ENCODE assay signal across 2 cellular contexts in the genomic region with DNA sequence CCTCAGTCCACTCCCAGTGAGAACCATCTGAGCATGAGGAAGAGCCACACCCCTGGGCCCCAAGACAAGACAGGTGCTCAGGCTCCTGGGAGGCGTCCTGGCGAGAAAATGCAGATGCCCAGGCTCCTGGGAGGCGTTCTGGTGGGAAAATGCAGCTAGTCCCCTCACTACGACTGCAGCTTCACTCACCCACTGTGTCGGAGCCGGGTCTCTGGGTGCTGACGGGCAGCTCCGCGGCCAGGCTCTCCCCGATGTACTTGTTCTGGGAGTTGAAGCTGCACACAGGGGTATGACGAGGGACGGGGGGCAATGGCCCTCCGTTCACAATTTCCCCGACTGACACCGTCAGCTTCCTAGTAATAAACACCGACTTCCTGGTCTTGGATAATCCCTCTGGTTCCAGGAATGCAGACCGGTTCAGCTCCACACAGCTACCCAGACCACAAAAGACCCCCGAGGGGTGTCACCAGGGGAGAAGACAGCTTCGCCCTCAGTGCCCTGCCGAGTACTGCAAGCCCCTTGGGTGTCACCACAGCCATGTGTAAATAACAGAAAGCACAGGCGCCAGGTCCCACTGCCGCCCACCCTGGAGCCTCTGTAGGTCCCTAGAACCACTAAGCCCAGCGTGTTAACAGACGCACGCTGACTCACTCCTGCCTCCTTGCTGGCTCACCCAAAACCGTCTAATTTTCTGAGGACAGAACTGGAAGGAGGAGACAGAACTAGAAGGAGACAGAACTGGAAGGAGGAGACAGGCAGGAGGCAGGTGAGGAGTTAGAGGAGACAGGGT.
TF ChIP-seq lines count a peak whose summit lies in the region.

No MANE protein-coding gene starts in this region.

TF ChIP-seq in liver, 16 proteins besides CTCF, POLR2A, EP300 and RAD21:
- TF ChIP-seq, protein P1, sequence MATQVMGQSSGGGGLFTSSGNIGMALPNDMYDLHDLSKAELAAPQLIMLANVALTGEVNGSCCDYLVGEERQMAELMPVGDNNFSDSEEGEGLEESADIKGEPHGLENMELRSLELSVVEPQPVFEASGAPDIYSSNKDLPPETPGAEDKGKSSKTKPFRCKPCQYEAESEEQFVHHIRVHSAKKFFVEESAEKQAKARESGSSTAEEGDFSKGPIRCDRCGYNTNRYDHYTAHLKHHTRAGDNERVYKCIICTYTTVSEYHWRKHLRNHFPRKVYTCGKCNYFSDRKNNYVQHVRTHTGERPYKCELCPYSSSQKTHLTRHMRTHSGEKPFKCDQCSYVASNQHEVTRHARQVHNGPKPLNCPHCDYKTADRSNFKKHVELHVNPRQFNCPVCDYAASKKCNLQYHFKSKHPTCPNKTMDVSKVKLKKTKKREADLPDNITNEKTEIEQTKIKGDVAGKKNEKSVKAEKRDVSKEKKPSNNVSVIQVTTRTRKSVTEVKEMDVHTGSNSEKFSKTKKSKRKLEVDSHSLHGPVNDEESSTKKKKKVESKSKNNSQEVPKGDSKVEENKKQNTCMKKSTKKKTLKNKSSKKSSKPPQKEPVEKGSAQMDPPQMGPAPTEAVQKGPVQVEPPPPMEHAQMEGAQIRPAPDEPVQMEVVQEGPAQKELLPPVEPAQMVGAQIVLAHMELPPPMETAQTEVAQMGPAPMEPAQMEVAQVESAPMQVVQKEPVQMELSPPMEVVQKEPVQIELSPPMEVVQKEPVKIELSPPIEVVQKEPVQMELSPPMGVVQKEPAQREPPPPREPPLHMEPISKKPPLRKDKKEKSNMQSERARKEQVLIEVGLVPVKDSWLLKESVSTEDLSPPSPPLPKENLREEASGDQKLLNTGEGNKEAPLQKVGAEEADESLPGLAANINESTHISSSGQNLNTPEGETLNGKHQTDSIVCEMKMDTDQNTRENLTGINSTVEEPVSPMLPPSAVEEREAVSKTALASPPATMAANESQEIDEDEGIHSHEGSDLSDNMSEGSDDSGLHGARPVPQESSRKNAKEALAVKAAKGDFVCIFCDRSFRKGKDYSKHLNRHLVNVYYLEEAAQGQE (IDR thresholded peaks at IDR 0.05), result no peak
- TF ChIP-seq RXRA (IDR thresholded peaks at IDR 0.05), result peak; percentile 60 to 63
TF ChIP-seq in liver: peak in this region for 1.

TF ChIP-seq in HepG2, 621 proteins besides CTCF, POLR2A, EP300 and RAD21:
- TF ChIP-seq ZC3H4 (CRISPR knock-in tag; IDR thresholded peaks at IDR 0.05; ENCODE audit: borderline replicate concordance) (no peak), KLF9 (CRISPR knock-in tag; IDR thresholded peaks at IDR 0.05; ENCODE audit: low read depth) (no peak), ARID2 (CRISPR knock-in tag; IDR thresholded peaks at IDR 0.05; ENCODE audit: borderline replicate concordance) (no peak), SPEN (CRISPR knock-in tag; IDR thresholded peaks at IDR 0.05; ENCODE audit: low read depth) (no peak), BCL6 (CRISPR knock-in tag; IDR thresholded peaks at IDR 0.05) (no peak), TEAD3 (CRISPR knock-in tag; optimal IDR thresholded peaks at IDR 0.05; ENCODE audit: borderline replicate concordance) (no peak), ZNF619 (CRISPR knock-in tag; IDR thresholded peaks at IDR 0.05) (no peak), ZNF678 (CRISPR knock-in tag; IDR thresholded peaks at IDR 0.05) (no peak), SALL1 (CRISPR knock-in tag; IDR thresholded peaks at IDR 0.05) (no peak), KLF6 (CRISPR knock-in tag; IDR thresholded peaks at IDR 0.05) (no peak), ZNF569 (CRISPR knock-in tag; IDR thresholded peaks at IDR 0.05; ENCODE audit: borderline replicate concordance) (no peak)
- TF ChIP-seq, protein P2, sequence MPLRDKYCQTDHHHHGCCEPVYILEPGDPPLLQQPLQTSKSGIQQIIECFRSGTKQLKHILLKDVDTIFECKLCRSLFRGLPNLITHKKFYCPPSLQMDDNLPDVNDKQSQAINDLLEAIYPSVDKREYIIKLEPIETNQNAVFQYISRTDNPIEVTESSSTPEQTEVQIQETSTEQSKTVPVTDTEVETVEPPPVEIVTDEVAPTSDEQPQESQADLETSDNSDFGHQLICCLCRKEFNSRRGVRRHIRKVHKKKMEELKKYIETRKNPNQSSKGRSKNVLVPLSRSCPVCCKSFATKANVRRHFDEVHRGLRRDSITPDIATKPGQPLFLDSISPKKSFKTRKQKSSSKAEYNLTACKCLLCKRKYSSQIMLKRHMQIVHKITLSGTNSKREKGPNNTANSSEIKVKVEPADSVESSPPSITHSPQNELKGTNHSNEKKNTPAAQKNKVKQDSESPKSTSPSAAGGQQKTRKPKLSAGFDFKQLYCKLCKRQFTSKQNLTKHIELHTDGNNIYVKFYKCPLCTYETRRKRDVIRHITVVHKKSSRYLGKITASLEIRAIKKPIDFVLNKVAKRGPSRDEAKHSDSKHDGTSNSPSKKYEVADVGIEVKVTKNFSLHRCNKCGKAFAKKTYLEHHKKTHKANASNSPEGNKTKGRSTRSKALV (CRISPR knock-in tag; IDR thresholded peaks at IDR 0.05), result no peak
- TF ChIP-seq, protein P3, sequence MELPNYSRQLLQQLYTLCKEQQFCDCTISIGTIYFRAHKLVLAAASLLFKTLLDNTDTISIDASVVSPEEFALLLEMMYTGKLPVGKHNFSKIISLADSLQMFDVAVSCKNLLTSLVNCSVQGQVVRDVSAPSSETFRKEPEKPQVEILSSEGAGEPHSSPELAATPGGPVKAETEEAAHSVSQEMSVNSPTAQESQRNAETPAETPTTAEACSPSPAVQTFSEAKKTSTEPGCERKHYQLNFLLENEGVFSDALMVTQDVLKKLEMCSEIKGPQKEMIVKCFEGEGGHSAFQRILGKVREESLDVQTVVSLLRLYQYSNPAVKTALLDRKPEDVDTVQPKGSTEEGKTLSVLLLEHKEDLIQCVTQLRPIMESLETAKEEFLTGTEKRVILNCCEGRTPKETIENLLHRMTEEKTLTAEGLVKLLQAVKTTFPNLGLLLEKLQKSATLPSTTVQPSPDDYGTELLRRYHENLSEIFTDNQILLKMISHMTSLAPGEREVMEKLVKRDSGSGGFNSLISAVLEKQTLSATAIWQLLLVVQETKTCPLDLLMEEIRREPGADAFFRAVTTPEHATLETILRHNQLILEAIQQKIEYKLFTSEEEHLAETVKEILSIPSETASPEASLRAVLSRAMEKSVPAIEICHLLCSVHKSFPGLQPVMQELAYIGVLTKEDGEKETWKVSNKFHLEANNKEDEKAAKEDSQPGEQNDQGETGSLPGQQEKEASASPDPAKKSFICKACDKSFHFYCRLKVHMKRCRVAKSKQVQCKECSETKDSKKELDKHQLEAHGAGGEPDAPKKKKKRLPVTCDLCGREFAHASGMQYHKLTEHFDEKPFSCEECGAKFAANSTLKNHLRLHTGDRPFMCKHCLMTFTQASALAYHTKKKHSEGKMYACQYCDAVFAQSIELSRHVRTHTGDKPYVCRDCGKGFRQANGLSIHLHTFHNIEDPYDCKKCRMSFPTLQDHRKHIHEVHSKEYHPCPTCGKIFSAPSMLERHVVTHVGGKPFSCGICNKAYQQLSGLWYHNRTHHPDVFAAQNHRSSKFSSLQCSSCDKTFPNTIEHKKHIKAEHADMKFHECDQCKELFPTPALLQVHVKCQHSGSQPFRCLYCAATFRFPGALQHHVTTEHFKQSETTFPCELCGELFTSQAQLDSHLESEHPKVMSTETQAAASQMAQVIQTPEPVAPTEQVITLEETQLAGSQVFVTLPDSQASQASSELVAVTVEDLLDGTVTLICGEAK (IDR thresholded peaks at IDR 0.05), result no peak
- TF ChIP-seq, protein P3 (CRISPR knock-in tag; IDR thresholded peaks at IDR 0.05), result no peak
- TF ChIP-seq, protein P4, sequence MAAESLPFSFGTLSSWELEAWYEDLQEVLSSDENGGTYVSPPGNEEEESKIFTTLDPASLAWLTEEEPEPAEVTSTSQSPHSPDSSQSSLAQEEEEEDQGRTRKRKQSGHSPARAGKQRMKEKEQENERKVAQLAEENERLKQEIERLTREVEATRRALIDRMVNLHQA (CRISPR knock-in tag; IDR thresholded peaks at IDR 0.05), result no peak
